ENCODE assay signal across 37 cellular contexts in the genomic region with DNA sequence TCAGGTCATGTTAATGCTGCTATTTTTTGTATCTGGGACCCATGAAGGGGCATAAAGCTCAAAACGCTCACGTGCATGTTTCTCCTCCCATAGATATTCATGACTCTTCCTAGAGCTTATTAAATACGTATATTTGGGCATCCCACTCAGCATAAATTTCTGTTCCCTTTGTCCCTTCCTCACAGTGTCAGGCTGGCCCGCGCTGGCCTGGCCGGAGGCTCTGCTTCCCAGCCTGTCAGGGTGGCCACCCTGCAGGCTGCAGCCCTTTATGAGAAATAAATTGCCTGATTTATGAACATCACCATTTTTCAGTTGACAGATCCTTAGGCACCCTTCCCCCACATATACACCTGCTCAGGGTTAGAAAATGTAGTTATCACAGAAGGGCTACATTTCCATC.
"Had no signal": no experiment of that assay in that cellular context is flagged by ENCODE, and none has a peak within 500 bp of the region (broad histone marks: within the 10 kb centered on the region; RNA-seq: fewer than 3 reads in every experiment).

No MANE protein-coding gene starts in this region.

- H3K27me3 ChIP-seq: adrenal gland, ascending aorta, body of pancreas, breast epithelium, cardiac muscle cell had no signal

- H3K27me3 Mint-ChIP-seq: activated naive CD4-positive, alpha-beta T cell treated with anti-CD3 and anti-CD28 coated beads, Interleukin-2, amount 50 U/mL, for 24 hours; activated naive CD8-positive, alpha-beta T cell treated with anti-CD3 and anti-CD28 coated beads, Interleukin-2, amount 50 U/mL, for 24 hours; activated T-helper 17 cell treated with anti-CD3 and anti-CD28 coated beads, Interleukin-2, amount 50 U/mL, for 72 hours had no signal

- H3K4me3 Mint-ChIP-seq: activated naive CD4-positive, alpha-beta T cell treated with anti-CD3 and anti-CD28 coated beads for 36 hours; activated naive CD4-positive, alpha-beta T cell treated with anti-CD3 and anti-CD28 coated beads, Interleukin-2, amount 10 ng/mL, durations not matched to agents 7 days and 5 days; activated naive CD4-positive, alpha-beta T cell treated with anti-CD3 and anti-CD28 coated beads, Interleukin-2, amount 50 U/mL, for 24 hours; activated naive CD8-positive, alpha-beta T cell; activated naive CD8-positive, alpha-beta T cell treated with anti-CD3 and anti-CD28 coated beads for 36 hours; activated naive CD8-positive, alpha-beta T cell treated with anti-CD3 and anti-CD28 coated beads, Interleukin-2, amount 50 U/mL, for 24 hours; activated T-cell treated with anti-CD3 and anti-CD28 coated beads, Interleukin-2, amount 50 U/mL, for 24 hours; activated T-cell treated with anti-CD3 and anti-CD28 coated beads, Interleukin-2, amount 50 U/mL, for 4 hours; activated T-cell treated with anti-CD3 and anti-CD28 coated beads, Interleukin-2, amount 50 U/mL, for 72 hours; activated T-helper 1 cell treated with anti-CD3 and anti-CD28 coated beads, Interleukin-12 subunit alpha, Interleukin-12 subunit beta, Interleukin-2, Interleukin-4 antibody, amounts not matched to agents 30 ng/mL and 10 ng/mL and 1 ng/mL, durations not matched to agents 14 hours and 24 hours and 36 hours; activated T-helper 17 cell treated with anti-CD3 and anti-CD28 coated beads, Interleukin-2, amount 50 U/mL, for 72 hours; brain; central memory CD8-positive, alpha-beta T cell had no signal

- H3K27ac ChIP-seq: adrenal gland, ascending aorta, body of pancreas, brain microvascular endothelial cell, breast epithelium, cardiac muscle cell had no signal

- H3K9me3 ChIP-seq: adrenal gland, ascending aorta, body of pancreas, breast epithelium had no signal

- H3K4me1 ChIP-seq: adrenal gland, ascending aorta, body of pancreas had no signal

- ATAC-seq: activated naive CD4-positive, alpha-beta T cell treated with anti-CD3 and anti-CD28 coated beads, Interleukin-2, amount 50 U/mL, for 72 hours; activated naive CD8-positive, alpha-beta T cell treated with anti-CD3 and anti-CD28 coated beads, Interleukin-2, amount 50 U/mL, for 24 hours; activated T-cell treated with anti-CD3 and anti-CD28 coated beads, Interleukin-2, amount 50 U/mL, for 4 hours; activated T-cell treated with anti-CD3 and anti-CD28 coated beads, Interleukin-2, amount 50 U/mL, for 72 hours; body of pancreas had no signal

- H3K4me3 ChIP-seq: adrenal gland, ascending aorta, body of pancreas, breast epithelium, cardiac muscle cell had no signal

- DNase-seq: activated effector memory CD4-positive, alpha-beta T cell treated with anti-CD3 and anti-CD28 coated beads, Interleukin-2, amount 50 U/mL, for 16 hours; activated effector memory CD4-positive, alpha-beta T cell treated with Interleukin-2 at 50 U/mL for 16 hours; activated gamma-delta T cell; activated gamma-delta T cell treated with Interleukin-2 at 50 U/mL for 16 hours; activated naive CD4-positive, alpha-beta T cell; activated naive CD4-positive, alpha-beta T cell treated with anti-CD3 and anti-CD28 coated beads for 36 hours; activated naive CD4-positive, alpha-beta T cell treated with anti-CD3 and anti-CD28 coated beads, Interleukin-2, amount 10 ng/mL, durations not matched to agents 7 days and 5 days; activated naive CD4-positive, alpha-beta T cell treated with anti-CD3 and anti-CD28 coated beads, Interleukin-2, amount 50 U/mL, for 16 hours; activated naive CD4-positive, alpha-beta T cell treated with Interleukin-2 at 50 U/mL for 16 hours; activated naive CD8-positive, alpha-beta T cell treated with anti-CD3 and anti-CD28 coated beads for 36 hours; activated naive CD8-positive, alpha-beta T cell treated with anti-CD3 and anti-CD28 coated beads, Interleukin-2, amount 10 ng/mL, durations not matched to agents 7 days and 5 days; activated naive CD8-positive, alpha-beta T cell treated with anti-CD3 and anti-CD28 coated beads, Interleukin-2, amount 50 U/mL, for 24 hours; activated T-cell treated with anti-CD3 and anti-CD28 coated beads, Interleukin-2, amount 50 U/mL, for 1 hour; activated T-cell treated with anti-CD3 and anti-CD28 coated beads, Interleukin-2, amount 50 U/mL, for 24 hours; activated T-cell treated with anti-CD3 and anti-CD28 coated beads, Interleukin-2, amount 50 U/mL, for 4 hours; activated T-cell treated with anti-CD3 and anti-CD28 coated beads, Interleukin-2, amount 50 U/mL, for 48 hours; activated T-cell treated with anti-CD3 and anti-CD28 coated beads, Interleukin-2, amount 50 U/mL, for 72 hours; adrenal gland; amniotic stem cell; amygdala; anterior cingulate cortex; aorta; body of pancreas; brain microvascular endothelial cell; caudate nucleus; central memory CD4-positive, alpha-beta T cell; cerebellar nuclear complex had no signal

- H3K36me3 ChIP-seq: adrenal gland, ascending aorta, brain microvascular endothelial cell, breast epithelium, cardiac muscle cell had no signal

- H3K27ac Mint-ChIP-seq: activated naive CD4-positive, alpha-beta T cell treated with anti-CD3 and anti-CD28 coated beads for 36 hours; activated naive CD4-positive, alpha-beta T cell treated with anti-CD3 and anti-CD28 coated beads, Interleukin-2, amount 10 ng/mL, durations not matched to agents 7 days and 5 days; activated naive CD4-positive, alpha-beta T cell treated with anti-CD3 and anti-CD28 coated beads, Interleukin-2, amount 50 U/mL, for 24 hours; activated naive CD8-positive, alpha-beta T cell; activated naive CD8-positive, alpha-beta T cell treated with anti-CD3 and anti-CD28 coated beads for 36 hours; activated naive CD8-positive, alpha-beta T cell treated with anti-CD3 and anti-CD28 coated beads, Interleukin-2, amount 10 ng/mL, durations not matched to agents 7 days and 5 days; activated naive CD8-positive, alpha-beta T cell treated with anti-CD3 and anti-CD28 coated beads, Interleukin-2, amount 50 U/mL, for 24 hours; activated T-cell treated with anti-CD3 and anti-CD28 coated beads, Interleukin-2, amount 50 U/mL, for 24 hours; activated T-cell treated with anti-CD3 and anti-CD28 coated beads, Interleukin-2, amount 50 U/mL, for 72 hours; activated T-helper 17 cell treated with anti-CD3 and anti-CD28 coated beads, Interleukin-2, amount 50 U/mL, for 72 hours had no signal

- H3K36me3 Mint-ChIP-seq: activated naive CD4-positive, alpha-beta T cell treated with anti-CD3 and anti-CD28 coated beads, Interleukin-2, amount 50 U/mL, for 24 hours; activated naive CD4-positive, alpha-beta T cell treated with anti-CD3 and anti-CD28 coated beads, Interleukin-2, amount 50 U/mL, for 72 hours; activated naive CD8-positive, alpha-beta T cell; activated naive CD8-positive, alpha-beta T cell treated with anti-CD3 and anti-CD28 coated beads for 36 hours; brain had no signal

- H3K9me3 Mint-ChIP-seq: activated naive CD4-positive, alpha-beta T cell treated with anti-CD3 and anti-CD28 coated beads for 36 hours; activated naive CD4-positive, alpha-beta T cell treated with anti-CD3 and anti-CD28 coated beads, Interleukin-2, amount 10 ng/mL, durations not matched to agents 7 days and 5 days; activated naive CD4-positive, alpha-beta T cell treated with anti-CD3 and anti-CD28 coated beads, Interleukin-2, amount 50 U/mL, for 24 hours; activated naive CD8-positive, alpha-beta T cell treated with anti-CD3 and anti-CD28 coated beads for 36 hours; activated naive CD8-positive, alpha-beta T cell treated with anti-CD3 and anti-CD28 coated beads, Interleukin-2, amount 10 ng/mL, durations not matched to agents 7 days and 5 days; activated naive CD8-positive, alpha-beta T cell treated with anti-CD3 and anti-CD28 coated beads, Interleukin-2, amount 50 U/mL, for 24 hours; activated T-cell treated with anti-CD3 and anti-CD28 coated beads, Interleukin-2, amount 50 U/mL, for 24 hours; activated T-cell treated with anti-CD3 and anti-CD28 coated beads, Interleukin-2, amount 50 U/mL, for 4 hours; activated T-helper 1 cell treated with anti-CD3 and anti-CD28 coated beads, Interleukin-12 subunit alpha, Interleukin-12 subunit beta, Interleukin-2, Interleukin-4 antibody, amounts not matched to agents 30 ng/mL and 10 ng/mL and 1 ng/mL, durations not matched to agents 14 hours and 24 hours and 36 hours; brain; central memory CD8-positive, alpha-beta T cell had no signal
